14 cellular contexts compared by ENCODE assay signal in the genomic region with DNA sequence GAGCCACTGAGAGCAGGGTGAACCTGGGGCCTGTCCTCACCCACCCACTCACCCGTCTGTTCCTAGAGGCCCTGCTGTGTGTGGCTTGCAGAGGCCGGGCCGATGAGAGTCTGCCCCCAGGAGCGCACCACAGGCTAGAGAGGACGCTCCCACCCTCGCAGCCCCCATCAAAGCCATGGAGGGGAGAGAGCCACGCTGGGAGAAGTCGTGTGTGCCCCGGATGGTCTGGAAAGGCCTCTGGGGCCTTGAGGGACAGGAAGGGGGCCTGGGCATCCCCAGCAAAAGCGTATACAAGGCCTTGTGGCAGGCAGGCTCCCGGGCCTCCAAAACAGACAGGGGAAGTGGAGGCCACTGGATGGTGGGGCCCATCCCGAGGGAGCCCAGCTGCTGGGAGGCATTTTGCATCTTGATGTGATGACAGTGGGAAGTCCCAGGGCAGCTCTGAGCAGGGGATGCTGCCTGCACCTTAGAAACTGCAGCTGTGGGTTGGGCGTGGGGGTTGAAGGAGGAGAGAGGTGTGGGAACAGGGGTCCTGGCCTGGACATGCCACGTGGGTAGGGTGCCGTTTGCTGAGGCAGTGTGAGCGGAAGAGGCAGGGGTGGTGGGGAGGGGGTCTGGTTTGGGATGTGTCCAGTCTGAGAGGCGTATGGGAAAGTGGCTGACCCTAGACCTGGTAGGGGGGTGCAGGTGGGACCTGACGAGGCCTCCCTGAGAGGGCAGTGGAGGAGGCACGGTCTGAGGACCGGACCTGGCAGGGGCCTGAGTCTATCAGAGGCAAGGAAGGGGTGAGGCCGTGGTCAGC. TPM values are rescaled to one million over a fixed set of nuclear protein-coding genes. Genes with fewer than 3 reads are reported as not detected.
DNase-seq lines count a peak whose midpoint lies in the region; ATAC-seq and TF ChIP-seq lines count a peak whose summit lies in the region.
"Had no signal": no experiment of that assay in that cellular context is flagged by ENCODE, and none has a peak within 500 bp of the region (broad histone marks: within the 10 kb centered on the region; RNA-seq: fewer than 3 reads in every experiment).

No MANE protein-coding gene starts in this region.

- H3K4me1 ChIP-seq in A673 (ENCODE audit: insufficient read depth, low read length, poor library complexity, severe bottlenecking) (peaks cover 31% of the 10 kb centered on the region), GM23338 (ENCODE audit: insufficient read depth) (peaks cover 21% of the 10 kb centered on the region)

- H3K27ac Mint-ChIP-seq in GM23338: peak overlapping the region; percentile 97
- peak overlapping the region; percentile 43 for H3K27ac Mint-ChIP-seq in activated T-helper 17 cell treated with anti-CD3 and anti-CD28 coated beads, Interleukin-2, amount 50 U/mL, for 72 hours
- peak overlapping the region; percentile 94 for H3K27ac Mint-ChIP-seq in mesothelial cell of epicardium
- H3K27ac Mint-ChIP-seq: activated CD4-positive, alpha-beta memory T cell treated with anti-CD3 and anti-CD28 coated beads for 36 hours had no signal

- H3K27me3 Mint-ChIP-seq in GM23338 (ENCODE audit: insufficient read depth, low read depth, poor library complexity) (peaks cover 21% of the 10 kb centered on the region), mesothelial cell of epicardium (ENCODE audit: low read depth) (no peaks in the 10 kb centered on the region)
- no peaks in the 10 kb centered on the region for H3K27me3 Mint-ChIP-seq in activated T-helper 17 cell treated with anti-CD3 and anti-CD28 coated beads, Interleukin-2, amount 50 U/mL, for 72 hours

- no peaks in the 10 kb centered on the region for H3K79me2 ChIP-seq in GM23338 (replicated peaks; ENCODE audit: insufficient read depth)

- DNase-seq in A673 (ENCODE audit: low spot score): peak; percentile 58
- DNase-seq in GM23338 (ENCODE audit: low spot score): no peak
- no peak for DNase-seq in mesothelial cell of epicardium (ENCODE audit: low spot score in 2 of 2, unreplicated experiment in 2 of 2)
- no peak for DNase-seq in SKM-1 treated with dmso at 0.1 percent for 144 hours (lab: John Stamatoyannopoulos, UW; ENCODE audit: unreplicated experiment)
- no peak for DNase-seq in central memory CD4-positive, alpha-beta T cell
- no peak for DNase-seq in kidney glomerular epithelial cell (lab: John Stamatoyannopoulos, UW)
- DNase-seq in posterior vena cava (ENCODE audit: low spot score): no peak
- DNase-seq: activated CD4-positive, alpha-beta memory T cell treated with anti-CD3 and anti-CD28 coated beads for 36 hours; body of pancreas; CD4-positive, CD25-positive, alpha-beta regulatory T cell; KG1; right lobe of liver had no signal

- peak overlapping the region; percentile 67 for H3K4me2 ChIP-seq in GM23338

- no peaks in the 10 kb centered on the region for H3K9me3 ChIP-seq in A673 (ENCODE audit: low read depth, low read length, poor library complexity, severe bottlenecking)
- H3K9me3 ChIP-seq: body of pancreas, right lobe of liver, SJSA1 had no signal

- peak overlapping the region; percentile 11 for H3K4me3 ChIP-seq in A673 (ENCODE audit: low read depth, low read length, poor library complexity, severe bottlenecking)
- H3K4me3 ChIP-seq in GM23338: peak overlapping the region; percentile 30
- H3K4me3 ChIP-seq: body of pancreas, right lobe of liver, SJSA1 had no signal

- intact Hi-C loops in A673 (cut with micrococcal nuclease; ENCODE audit: unreplicated experiment): no loop called here
- intact Hi-C loops in posterior vena cava (cut with DNase I): no loop called here

- CTCF ChIA-PET in A673 (lab: Charles Lee): no interaction called here

- H3K27me3 ChIP-seq in A673 (replicated peaks; ENCODE audit: insufficient read depth, low read depth, low read length, poor library complexity) (no peaks in the 10 kb centered on the region), GM23338 (ENCODE audit: insufficient read depth) (no peaks in the 10 kb centered on the region)
- H3K27me3 ChIP-seq: body of pancreas, right lobe of liver, SJSA1 had no signal

- H3K36me3 ChIP-seq in A673 (ENCODE audit: insufficient read depth, low read length, poor library complexity, severe bottlenecking) (no peaks in the 10 kb centered on the region), GM23338 (ENCODE audit: insufficient read depth) (no peaks in the 10 kb centered on the region)
- H3K36me3 ChIP-seq: right lobe of liver, SJSA1 had no signal

- H2AFZ ChIP-seq in GM23338: no peak overlapping the region

- H3K9me2 ChIP-seq in GM23338 (ENCODE audit: insufficient read depth): no peaks in the 10 kb centered on the region

- H3K9me3 Mint-ChIP-seq in GM23338 (0 out of 3 replicates have a peak, but pooled peaks cover 8% of the 10 kb centered on the region), mesothelial cell of epicardium (no peaks in the 10 kb centered on the region)
- H3K9me3 Mint-ChIP-seq in activated T-helper 17 cell treated with anti-CD3 and anti-CD28 coated beads, Interleukin-2, amount 50 U/mL, for 72 hours: no peaks in the 10 kb centered on the region
- H3K9me3 Mint-ChIP-seq: activated CD4-positive, alpha-beta memory T cell treated with anti-CD3 and anti-CD28 coated beads for 36 hours had no signal

- H3K27ac ChIP-seq in A673 (ENCODE audit: low read depth, low read length, poor library complexity, severe bottlenecking) (peak overlapping the region; percentile 86), GM23338 (ENCODE audit: low read depth) (peak overlapping the region; percentile 99)
- H3K27ac ChIP-seq: SJSA1 had no signal

- ATAC-seq in GM23338: peak; percentile 6
- ATAC-seq in activated T-helper 17 cell treated with anti-CD3 and anti-CD28 coated beads, Interleukin-2, amount 50 U/mL, for 72 hours (replicated peaks): peak; percentile 31

- POLR2A ChIA-PET in A673 (lab: Charles Lee; ENCODE audit: low non-redundant PET): interaction anchor here (0.6 kb wide), 2 partner anchors 15 to 150 kb away, joined by 3 to 6 read pairs; no protein-coding TSS in a partner anchor

- no peaks in the 10 kb centered on the region for H4K20me1 ChIP-seq in GM23338 (replicated peaks; ENCODE audit: insufficient read depth)

- peak overlapping the region; percentile 59 for H3K4me3 Mint-ChIP-seq in GM23338
- H3K4me3 Mint-ChIP-seq in activated T-helper 17 cell treated with anti-CD3 and anti-CD28 coated beads, Interleukin-2, amount 50 U/mL, for 72 hours: no peak overlapping the region
- H3K4me3 Mint-ChIP-seq in mesothelial cell of epicardium: peak overlapping the region; percentile 46
- H3K4me3 Mint-ChIP-seq: activated CD4-positive, alpha-beta memory T cell treated with anti-CD3 and anti-CD28 coated beads for 36 hours had no signal

- no TSS peak for BruUV-seq in A673 (replicated peaks; lab: Mats Ljungman, UMichigan)

- H3K36me3 Mint-ChIP-seq in GM23338 (ENCODE audit: low read depth): no peaks in the 10 kb centered on the region
- no peaks in the 10 kb centered on the region for H3K36me3 Mint-ChIP-seq in activated T-helper 17 cell treated with anti-CD3 and anti-CD28 coated beads, Interleukin-2, amount 50 U/mL, for 72 hours (ENCODE audit: low read depth)
- no peaks in the 10 kb centered on the region for H3K36me3 Mint-ChIP-seq in mesothelial cell of epicardium
- H3K36me3 Mint-ChIP-seq: activated CD4-positive, alpha-beta memory T cell treated with anti-CD3 and anti-CD28 coated beads for 36 hours; CD4-positive, CD25-positive, alpha-beta regulatory T cell had no signal

- H3F3A ChIP-seq in GM23338 (replicated peaks; ENCODE audit: low read depth): peaks cover 18% of the 10 kb centered on the region; the same call in 1 of the 2 replicates

- peaks cover 43% of the 10 kb centered on the region for H3K4me1 Mint-ChIP-seq in GM23338
- no peaks in the 10 kb centered on the region for H3K4me1 Mint-ChIP-seq in activated T-helper 17 cell treated with anti-CD3 and anti-CD28 coated beads, Interleukin-2, amount 50 U/mL, for 72 hours
- peaks cover 51% of the 10 kb centered on the region for H3K4me1 Mint-ChIP-seq in mesothelial cell of epicardium

- TF ChIP-seq CTCF in A673 (conservative IDR thresholded peaks at IDR 0.05; ENCODE audit: low read depth, low read length) (no peak), GM23338 (conservative IDR thresholded peaks at IDR 0.05; ENCODE audit: low read depth in 2 of 2) (no peak), mesothelial cell of epicardium (IDR thresholded peaks at IDR 0.05; ENCODE audit: unreplicated experiment) (no peak)

TF ChIP-seq in GM23338, 12 proteins besides CTCF, POLR2A, EP300 and RAD21:
- TF ChIP-seq JUNB (IDR thresholded peaks at IDR 0.05; ENCODE audit: unreplicated experiment) (no peak), REST (IDR thresholded peaks at IDR 0.05; ENCODE audit: unreplicated experiment) (no peak), POLR2AphosphoS5 (IDR thresholded peaks at IDR 0.05; ENCODE audit: low read depth) (peak; percentile 11; the same call in 1 of the 2 replicates), EZH2 (IDR thresholded peaks at IDR 0.05; ENCODE audit: low read depth, unreplicated experiment) (no peak)

RNA-seq across cellular contexts. Expression of gene NOTCH1, which starts 43.0 kb away (rescaled TPM):
- total RNA-seq in A673 (2021): 37.2 and 50.2 TPM in 2 replicates
- 78.7 and 97.2 TPM in 2 replicates for total RNA-seq in GM23338 (2014; rRNA removed; shearing (Covaris generic))
- polyA plus RNA-seq in GM23338 (2016; fragmentation: Nextera tagmentation; extraction: Ambion mirVana): 9.9 and 10.3 TPM in 2 replicates
- total RNA-seq in activated T-helper 17 cell treated with anti-CD3 and anti-CD28 coated beads, Interleukin-2, amount 50 U/mL, for 72 hours: 10 to 100 TPM; 63.8 to 65.9 TPM
- 104 to 107 TPM (median 104 TPM) in 3 replicates for total RNA-seq in mesothelial cell of epicardium
- 10 to 100 TPM; 35.5 to 40.4 TPM for total RNA-seq in posterior vena cava

Comparison
In these comparisons a context has a peak if more than half of its experiments do, and no peak if none do; other contexts are left out.
1. H3K27ac Mint-ChIP-seq: peak in every context shown above with its lines; median percentile 97 in GM23338; 94 in mesothelial cell of epicardium; 43 in activated T-helper 17 cell treated with anti-CD3 and anti-CD28 coated beads, Interleukin-2, amount 50 U/mL, for 72 hours.